Comparison of ENCODE assay signal across 8 cellular contexts in the genomic region with DNA sequence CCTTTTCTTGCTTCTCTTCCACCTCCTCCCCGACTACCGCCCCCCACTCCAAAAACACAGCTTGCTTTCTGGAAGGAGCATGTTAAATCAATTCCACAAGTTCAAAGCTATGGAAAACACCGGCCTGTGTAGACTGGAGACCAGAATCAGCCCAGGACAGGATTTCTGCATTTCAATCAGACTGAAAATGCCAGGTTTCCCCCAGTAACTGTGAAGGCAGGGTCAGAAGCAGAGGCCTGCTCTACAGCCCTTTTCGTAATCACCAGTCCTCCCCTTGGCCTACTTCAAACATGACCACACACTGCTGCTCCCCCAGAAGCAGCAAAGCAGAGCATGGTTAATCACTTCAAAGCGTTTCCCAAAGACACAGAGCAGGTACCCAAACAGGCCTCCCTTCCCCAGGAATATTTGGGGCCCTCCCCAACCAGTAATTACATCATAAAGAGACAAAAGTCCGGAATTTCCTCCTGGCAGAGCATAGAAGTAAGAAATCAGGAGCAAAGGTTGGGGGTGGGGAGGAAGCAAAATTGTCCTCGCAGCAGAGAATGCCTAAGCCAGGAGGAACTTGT. TPM values are rescaled to one million over a fixed set of nuclear protein-coding genes. Genes with fewer than 3 reads are reported as not detected.
DNase-seq lines count a peak whose midpoint lies in the region; ATAC-seq, FAIRE-seq and TF ChIP-seq lines count a peak whose summit lies in the region.

No MANE protein-coding gene starts in this region.

- peak; percentile 72 to 91 for TF ChIP-seq EP300 in HepG2 (IDR thresholded peaks at IDR 0.05; ENCODE audit: low read depth in 2 of 2, low read length in 2 of 2)
- TF ChIP-seq EP300 in HepG2 (CRISPR knock-in tag; IDR thresholded peaks at IDR 0.05; ENCODE audit: borderline replicate concordance): peak; percentile 80; the same call in 1 of the 2 replicates
- no peak for TF ChIP-seq EP300 in transverse colon (IDR thresholded peaks at IDR 0.05; ENCODE audit: low read depth)

- in situ Hi-C loops in HepG2 (cut with HindIII; ENCODE audit: extremely low pct_ligation_motif_present, low pct_unique_long_range_greater_than_20kb): no loop called here
- in situ Hi-C loops in transverse colon (cut with MboI; ENCODE audit: low pct_ligation_motif_present in 1 of 4, low pct_unique_long_range_greater_than_20kb in 1 of 4, low sequenced_read_pairs in 3 of 4): loop anchor here in 1 of 4 donors (10.0 kb wide), 1 partner anchor 47 kb away; no protein-coding TSS in a partner anchor

- no peaks in the 10 kb centered on the region for H3K9me3 Mint-ChIP-seq in central memory CD8-positive, alpha-beta T cell

- CTCF ChIA-PET in HepG2 (lab: Yijun Ruan, JAX; ENCODE audit: low intra/inter-chr PET ratio, low total read pairs): interaction anchor here (0.8 kb wide), 1 partner anchor 66 kb away, joined by 4 read pairs; no protein-coding TSS in a partner anchor

- H3K4me3 Mint-ChIP-seq in central memory CD8-positive, alpha-beta T cell: no peak overlapping the region

- H3K27me3 ChIP-seq in HepG2 (ENCODE audit: control insufficient read depth in 1 of 2, insufficient read depth in 2 of 2, low read length in 2 of 2): no peaks in the 10 kb centered on the region
- no peaks in the 10 kb centered on the region for H3K27me3 ChIP-seq in transverse colon

- intact Hi-C loops in HepG2 (cut with micrococcal nuclease; ENCODE audit: unreplicated experiment) (loop anchor here (5.0 kb wide), 3 partner anchors 46 to 86 kb away; no protein-coding TSS in a partner anchor), transverse colon (cut with DNase I; ENCODE audit: low total_unique reads) (loop anchor here (5.0 kb wide), 1 partner anchor 39 kb away; a partner anchor contains a TSS)

- 0 out of 2 replicates have a peak overlapping the region, but pooled peaks have one; percentile 2 for H3K4me3 ChIP-seq in LNCaP clone FGC (ENCODE audit: low read depth, low read length)
- H3K4me3 ChIP-seq in HepG2 (replicated peaks in 1 of 3; ENCODE audit: insufficient read depth in 1 of 3, low read depth in 2 of 3, low read length in 3 of 3): peak overlapping the region in 2 of 3 experiments; percentile 32 to 55; a peak in 5 of 6 replicates
- H3K4me3 ChIP-seq in transverse colon: peak overlapping the region in 1 of 4 donors; percentile 21

- DNase-seq in AG08395 (ENCODE audit: low spot score) (peak; percentile 51), LNCaP clone FGC (ENCODE audit: low read depth) (no peak), HepG2 (ENCODE audit: low spot score) (peak; percentile 94), transverse colon (peak; percentile 73), NCI-H526 treated with DMSO at 0.1 percent for 48 hours (lab: John Stamatoyannopoulos, UW) (no peak), DMS153 (lab: John Stamatoyannopoulos, UW) (no peak)
- DNase-seq in central memory CD8-positive, alpha-beta T cell (ENCODE audit: low spot score in 2 of 2): no peak

- H3K4me1 ChIP-seq in HepG2 (ENCODE audit: insufficient read depth, low read length): peaks cover 100% of the 10 kb centered on the region
- peaks cover 61 to 89% (median 71%) of the 10 kb centered on the region in 4 donors for H3K4me1 ChIP-seq in transverse colon

- H3K9ac ChIP-seq in HepG2 (ENCODE audit: insufficient read depth, low read depth, low read length): peak overlapping the region; percentile 68

- peaks cover 4% of the 10 kb centered on the region for H3K36me3 Mint-ChIP-seq in central memory CD8-positive, alpha-beta T cell (ENCODE audit: insufficient read depth)

- peaks cover 56% of the 10 kb centered on the region for H3K4me1 Mint-ChIP-seq in central memory CD8-positive, alpha-beta T cell

- H3K36me3 ChIP-seq in HepG2 (replicated peaks in 1 of 2; ENCODE audit: control insufficient read depth in 1 of 2, insufficient read depth in 2 of 2, low read length in 2 of 2) (peaks cover 17 to 27% of the 10 kb centered on the region in 2 experiments; a peak in 4 of 5 replicates), transverse colon (no peaks in the 10 kb centered on the region)

- H3K27ac ChIP-seq in HepG2 (ENCODE audit: extremely low read length, insufficient read depth, low read length): peak overlapping the region; percentile 82
- H3K27ac ChIP-seq in transverse colon: peak overlapping the region; percentile 93 to 97 (median 96)

- no peak overlapping the region for H2AFZ ChIP-seq in HepG2 (ENCODE audit: low read length)

- ATAC-seq in central memory CD8-positive, alpha-beta T cell (replicated peaks; ENCODE audit: extremely low read depth, poor library complexity, severe bottlenecking): no peak
- ATAC-seq in HepG2 (peak; percentile 72), HG02759 (IDR thresholded peaks at IDR 0.05; ENCODE audit: unreplicated experiment) (no peak)

- peaks cover 98% of the 10 kb centered on the region for H3K79me2 ChIP-seq in HepG2 (ENCODE audit: insufficient read depth, low read length)

- peak overlapping the region; percentile 77 for H3K4me2 ChIP-seq in HepG2 (ENCODE audit: low read depth, low read length)

- no peaks in the 10 kb centered on the region for H3K9me3 ChIP-seq in HepG2 (ENCODE audit: low read length)
- no peaks in the 10 kb centered on the region for H3K9me3 ChIP-seq in transverse colon

- TF ChIP-seq CTCF in LNCaP clone FGC (IDR thresholded peaks at IDR 0.05; ENCODE audit: control insufficient read depth, extremely low read depth, insufficient read depth): no peak
- TF ChIP-seq CTCF in HepG2 (CRISPR knock-in tag; IDR thresholded peaks at IDR 0.05): no peak
- no peak for TF ChIP-seq CTCF in transverse colon (IDR thresholded peaks at IDR 0.05)

- POLR2A ChIA-PET in HepG2 (lab: Yijun Ruan, JAX): interaction anchor here (1.4 to 5.3 kb wide), 2 partner anchors 9 to 38 kb away, joined by 7 to 187 read pairs; a partner anchor contains a TSS

- 0 out of 4 replicates have a peak, but pooled peaks of 1 of the 2 experiments have one; percentile 9 for TF ChIP-seq POLR2A in HepG2 (IDR thresholded peaks at IDR 0.05; ENCODE audit: insufficient read depth in 1 of 2, low read depth in 2 of 2, low read length in 2 of 2)
- TF ChIP-seq POLR2A in transverse colon (IDR thresholded peaks at IDR 0.05): no peak

- H3K27me3 Mint-ChIP-seq in central memory CD8-positive, alpha-beta T cell: no peaks in the 10 kb centered on the region

- WGBS in HepG2 (ENCODE audit: low lambda C conversion rate): 29% methylated on average over 7 of the region's 7 CpGs
- WGBS in transverse colon (ENCODE audit: low coverage in 1 of 2), 2 donors: 23 to 30% methylated on average over 6 to 7 of the region's 7 CpGs

- BruUV-seq in HepG2 (replicated peaks; lab: Mats Ljungman, UMichigan): no TSS peak

- peak; percentile 7; the same call in 1 of the 2 replicates for TF ChIP-seq RAD21 in HepG2 (CRISPR knock-in tag; IDR thresholded peaks at IDR 0.05)

- FAIRE-seq in HepG2 (lab: Jason Lieb, UNC): peak; percentile 60

- H4K20me1 ChIP-seq in HepG2 (ENCODE audit: insufficient read depth, low read length): peaks cover 96% of the 10 kb centered on the region

- H3K27ac Mint-ChIP-seq in central memory CD8-positive, alpha-beta T cell (ENCODE audit: low read depth): peak overlapping the region; percentile 77

TF ChIP-seq in HepG2, 621 proteins besides CTCF, POLR2A, EP300 and RAD21 (continues in another document):
- TF ChIP-seq, protein P1, sequence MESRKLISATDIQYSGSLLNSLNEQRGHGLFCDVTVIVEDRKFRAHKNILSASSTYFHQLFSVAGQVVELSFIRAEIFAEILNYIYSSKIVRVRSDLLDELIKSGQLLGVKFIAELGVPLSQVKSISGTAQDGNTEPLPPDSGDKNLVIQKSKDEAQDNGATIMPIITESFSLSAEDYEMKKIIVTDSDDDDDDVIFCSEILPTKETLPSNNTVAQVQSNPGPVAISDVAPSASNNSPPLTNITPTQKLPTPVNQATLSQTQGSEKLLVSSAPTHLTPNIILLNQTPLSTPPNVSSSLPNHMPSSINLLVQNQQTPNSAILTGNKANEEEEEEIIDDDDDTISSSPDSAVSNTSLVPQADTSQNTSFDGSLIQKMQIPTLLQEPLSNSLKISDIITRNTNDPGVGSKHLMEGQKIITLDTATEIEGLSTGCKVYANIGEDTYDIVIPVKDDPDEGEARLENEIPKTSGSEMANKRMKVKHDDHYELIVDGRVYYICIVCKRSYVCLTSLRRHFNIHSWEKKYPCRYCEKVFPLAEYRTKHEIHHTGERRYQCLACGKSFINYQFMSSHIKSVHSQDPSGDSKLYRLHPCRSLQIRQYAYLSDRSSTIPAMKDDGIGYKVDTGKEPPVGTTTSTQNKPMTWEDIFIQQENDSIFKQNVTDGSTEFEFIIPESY (CRISPR knock-in tag; IDR thresholded peaks at IDR 0.05): peak; percentile 45; the same call in 1 of the 2 replicates

RNA-seq across cellular contexts. Expression of a gene that starts 38.4 kb away (rescaled TPM):
- total RNA-seq in HepG2 (2016; rRNA removed; fragmentation: Illumina TruSeq; extraction: Trizol) (53.9 and 71.9 TPM in 2 replicates), transverse colon (10 to 100 TPM; 41.6 to 79.4 (median 60.7) TPM)
- total RNA-seq in HepG2 (2016; cell fraction: cytosol; rRNA removed; fragmentation: Illumina TruSeq; extraction: Trizol; ENCODE audit: low read depth): 45.3 and 50.7 TPM in 2 replicates
- total RNA-seq in HepG2 (2016; cell fraction: insoluble cytoplasmic fraction; rRNA removed; fragmentation: Illumina TruSeq; extraction: Trizol): 54.7 and 64.5 TPM in 2 replicates
- 30.6 and 34.0 TPM in 2 replicates for total RNA-seq in HepG2 (2016; cell fraction: membrane; rRNA removed; fragmentation: Illumina TruSeq; extraction: Trizol)
- 90.9 and 106 TPM in 2 replicates for total RNA-seq in HepG2 (2016; cell fraction: nucleus; rRNA removed; fragmentation: Illumina TruSeq; extraction: Trizol)
- 81.4 and 84.7 TPM in 2 replicates for polyA plus RNA-seq in HepG2 (2011; rRNA removed)
- polyA plus RNA-seq in HepG2 (2011; cell fraction: cytosol; rRNA removed): 41.2 and 45.2 TPM in 2 replicates
- polyA plus RNA-seq in HepG2 (2011; cell fraction: nucleus; rRNA removed): 139 and 149 TPM in 2 replicates
- 50.4 and 60.2 TPM in 2 replicates for polyA plus RNA-seq in HepG2 (2012)
- 1.9 and 2.5 TPM in 2 replicates for polyA plus RNA-seq in HepG2 (2016; cell fraction: cytosol; fragmentation: Illumina TruSeq; extraction: Trizol; ENCODE audit: low read depth)
- 42.7 and 55.7 TPM in 2 replicates for polyA plus RNA-seq in HepG2 (2016; cell fraction: insoluble cytoplasmic fraction; fragmentation: Illumina TruSeq; extraction: Trizol; ENCODE audit: low read depth)
- polyA plus RNA-seq in HepG2 (2016; cell fraction: membrane; fragmentation: Illumina TruSeq; extraction: Trizol; ENCODE audit: low read depth): 7.9 and 9.1 TPM in 2 replicates
- polyA plus RNA-seq in HepG2 (2016; cell fraction: nucleus; fragmentation: Illumina TruSeq; extraction: Trizol; ENCODE audit: insufficient read depth, low read depth): 103 and 106 TPM in 2 replicates
- 14.1 and 79.4 TPM in 2 replicates for polyA minus RNA-seq in HepG2 (2011; rRNA and poly(A)+ RNA removed; ENCODE audit: low replicate concordance)
- polyA minus RNA-seq in HepG2 (2011; cell fraction: cytosol; rRNA and poly(A)+ RNA removed): 66.7 and 69.5 TPM in 2 replicates
- polyA minus RNA-seq in HepG2 (2011; cell fraction: nucleus; rRNA and poly(A)+ RNA removed): 190 and 220 TPM in 2 replicates

Comparison
In these comparisons a context has a peak if more than half of its experiments do, and no peak if none do; other contexts are left out.
1. DNase-seq: peak in AG08395 (single experiment), HepG2 (single experiment) and transverse colon (single experiment); none in LNCaP clone FGC (single experiment), central memory CD8-positive, alpha-beta T cell (0 of 2), NCI-H526 treated with DMSO at 0.1 percent for 48 hours (single experiment) and DMS153 (single experiment).